10 cellular contexts compared by ENCODE assay signal in genomic region chr20:21395666-21396044, GRCh38. TPM values are rescaled to one million over a fixed set of nuclear protein-coding genes. Genes with fewer than 3 reads are reported as not detected.
DNase-seq lines count a peak whose midpoint lies in the region; ATAC-seq, FAIRE-seq and TF ChIP-seq lines count a peak whose summit lies in the region.
"Had no signal": no experiment of that assay in that cellular context is flagged by ENCODE, and none has a peak within 500 bp of the region (broad histone marks: within the 10 kb centered on the region; RNA-seq: fewer than 3 reads in every experiment).

No MANE protein-coding gene starts in this region.

- 55% methylated on average over 23 of the region's 34 CpGs for WGBS in HepG2 (ENCODE audit: low lambda C conversion rate)
- WGBS in right lobe of liver (ENCODE audit: insufficient coverage, low coverage, low lambda C conversion rate, missing lambda C conversion rate) = 7% methylated on average over 9 of the region's 34 CpGs

- intact Hi-C loops in HepG2 (cut with micrococcal nuclease; ENCODE audit: unreplicated experiment) (no loop called here), right lobe of liver (cut with DNase I) (no loop called here), uterus (cut with DNase I; ENCODE audit: low total_unique reads) (no loop called here)
- intact Hi-C loops in naive thymus-derived CD4-positive, alpha-beta T cell (cut with micrococcal nuclease) = loop anchor here (1.0 to 5.0 kb wide), 6 partner anchors 92 to 302 kb away; partner anchors contain the start of gene XRN2 (in 2 of the 2)

- H3K27me3 Mint-ChIP-seq in activated T-helper 17 cell treated with anti-CD3 and anti-CD28 coated beads, Interleukin-2, amount 50 U/mL, for 72 hours = peaks cover 55% of the 10 kb centered on the region
- peaks cover 61 to 79% (median 73%) of the 10 kb centered on the region in 5 donors for H3K27me3 Mint-ChIP-seq in naive thymus-derived CD4-positive, alpha-beta T cell

- no peak overlapping the region for H3K9ac ChIP-seq in HepG2 (ENCODE audit: insufficient read depth, low read depth, low read length)

- no peak overlapping the region for H3K27ac ChIP-seq in HepG2 (ENCODE audit: extremely low read length, insufficient read depth, low read length)
- H3K27ac ChIP-seq in right lobe of liver = no peak overlapping the region
- H3K27ac ChIP-seq in naive thymus-derived CD4-positive, alpha-beta T cell (ENCODE audit: low read depth, low read length) = no peak overlapping the region
- H3K27ac ChIP-seq in uterus = no peak overlapping the region
- H3K27ac ChIP-seq: breast epithelium, HL-60 had no signal

- no peaks in the 10 kb centered on the region for H3K79me2 ChIP-seq in HepG2 (ENCODE audit: insufficient read depth, low read length)

- CTCF ChIA-PET in HepG2 (lab: Yijun Ruan, JAX; ENCODE audit: low intra/inter-chr PET ratio, low total read pairs) = no interaction called here
- CTCF ChIA-PET in naive thymus-derived CD4-positive, alpha-beta T cell (lab: Charles Lee) = interaction anchor here (0.6 kb wide), 1 partner anchor 14 kb away, joined by 3 read pairs; no protein-coding TSS in a partner anchor

- TF ChIP-seq CTCF in HepG2 (CRISPR knock-in tag; IDR thresholded peaks at IDR 0.05) (no peak), right lobe of liver (IDR thresholded peaks at IDR 0.05) (no peak), uterus (IDR thresholded peaks at IDR 0.05) (no peak)

- POLR2A ChIA-PET in HepG2 (lab: Yijun Ruan, JAX) = no interaction called here
- POLR2A ChIA-PET in naive thymus-derived CD4-positive, alpha-beta T cell (lab: Charles Lee) = interaction anchor here (0.8 kb wide), 1 partner anchor 49 kb away, joined by 3 read pairs; no protein-coding TSS in a partner anchor

- peak overlapping the region; percentile 36 for H3K4me3 Mint-ChIP-seq in activated T-helper 17 cell treated with anti-CD3 and anti-CD28 coated beads, Interleukin-2, amount 50 U/mL, for 72 hours
- peak overlapping the region; percentile 39 to 85 (median 76) for H3K4me3 Mint-ChIP-seq in naive thymus-derived CD4-positive, alpha-beta T cell

- H3K4me1 ChIP-seq in HepG2 (ENCODE audit: insufficient read depth, low read length) (no peaks in the 10 kb centered on the region), right lobe of liver (peaks cover 0 to 4% (median 0%) of the 10 kb centered on the region in 4 donors), uterus (no peaks in the 10 kb centered on the region)
- peaks cover 0 to 16% of the 10 kb centered on the region in 2 donors for H3K4me1 ChIP-seq in naive thymus-derived CD4-positive, alpha-beta T cell (ENCODE audit: control insufficient read depth in 2 of 2, insufficient read depth in 2 of 2, low read length in 2 of 2)

- H3K36me3 ChIP-seq in HepG2 (replicated peaks in 1 of 2; ENCODE audit: control insufficient read depth in 1 of 2, insufficient read depth in 2 of 2, low read length in 2 of 2) (no peaks in the 10 kb centered on the region), right lobe of liver (no peaks in the 10 kb centered on the region), uterus (no peaks in the 10 kb centered on the region)
- H3K36me3 ChIP-seq in naive thymus-derived CD4-positive, alpha-beta T cell (ENCODE audit: control insufficient read depth in 2 of 3, insufficient read depth in 3 of 3, low read length in 3 of 3) = no peaks in the 10 kb centered on the region
- H3K36me3 ChIP-seq: breast epithelium had no signal

- no TSS peak for BruUV-seq in HepG2 (replicated peaks; lab: Mats Ljungman, UMichigan)

- H3K27me3 ChIP-seq in HepG2 (ENCODE audit: control insufficient read depth in 1 of 2, insufficient read depth in 2 of 2, low read length in 2 of 2) (no peaks in the 10 kb centered on the region), right lobe of liver (peaks cover 22 to 48% of the 10 kb centered on the region in 2 donors), uterus (peaks cover 11 to 69% of the 10 kb centered on the region in 2 donors)
- peaks cover 40 to 62% of the 10 kb centered on the region in 2 donors for H3K27me3 ChIP-seq in naive thymus-derived CD4-positive, alpha-beta T cell (ENCODE audit: control insufficient read depth in 2 of 2, insufficient read depth in 2 of 2, low read length in 2 of 2)

- no peak for TF ChIP-seq RAD21 in HepG2 (CRISPR knock-in tag; IDR thresholded peaks at IDR 0.05)

- H3K4me1 Mint-ChIP-seq in activated T-helper 17 cell treated with anti-CD3 and anti-CD28 coated beads, Interleukin-2, amount 50 U/mL, for 72 hours = peaks cover 11% of the 10 kb centered on the region
- H3K4me1 Mint-ChIP-seq in naive thymus-derived CD4-positive, alpha-beta T cell = peaks cover 13 to 37% (median 30%) of the 10 kb centered on the region in 7 donors

- H3K4me3 ChIP-seq in HepG2 (replicated peaks in 1 of 3; ENCODE audit: insufficient read depth in 1 of 3, low read depth in 2 of 3, low read length in 3 of 3) (no peak overlapping the region), right lobe of liver (no peak overlapping the region), uterus (no peak overlapping the region)
- no peak overlapping the region for H3K4me3 ChIP-seq in naive thymus-derived CD4-positive, alpha-beta T cell (ENCODE audit: low read length)

- in situ Hi-C loops in HepG2 (cut with HindIII; ENCODE audit: extremely low pct_ligation_motif_present, low pct_unique_long_range_greater_than_20kb) = no loop called here

- ATAC-seq in HepG2 = peak; percentile 16
- ATAC-seq in right lobe of liver = no peak
- ATAC-seq in activated T-helper 17 cell treated with anti-CD3 and anti-CD28 coated beads, Interleukin-2, amount 50 U/mL, for 72 hours (replicated peaks) = peak; percentile 52
- ATAC-seq in naive thymus-derived CD4-positive, alpha-beta T cell = peak; percentile 86
- no peak for ATAC-seq in GM19452 (IDR thresholded peaks at IDR 0.05; ENCODE audit: unreplicated experiment)
- no peak for ATAC-seq in HG03439 (IDR thresholded peaks at IDR 0.05; ENCODE audit: unreplicated experiment)

- H3K9me3 Mint-ChIP-seq in activated T-helper 17 cell treated with anti-CD3 and anti-CD28 coated beads, Interleukin-2, amount 50 U/mL, for 72 hours = no peaks in the 10 kb centered on the region
- peaks cover 0 to 40% (median 15%) of the 10 kb centered on the region in 11 donors for H3K9me3 Mint-ChIP-seq in naive thymus-derived CD4-positive, alpha-beta T cell

- peak overlapping the region; percentile 47 for H3K4me2 ChIP-seq in HepG2 (ENCODE audit: low read depth, low read length)

- H3K9me3 ChIP-seq in HepG2 (ENCODE audit: low read length) = no peaks in the 10 kb centered on the region
- no peaks in the 10 kb centered on the region for H3K9me3 ChIP-seq in right lobe of liver
- H3K9me3 ChIP-seq in naive thymus-derived CD4-positive, alpha-beta T cell (ENCODE audit: control insufficient read depth in 2 of 3, low read length in 3 of 3) = peaks cover 0 to 9% (median 0%) of the 10 kb centered on the region in 3 experiments
- no peaks in the 10 kb centered on the region for H3K9me3 ChIP-seq in uterus
- H3K9me3 ChIP-seq: breast epithelium had no signal

- H3K27ac Mint-ChIP-seq in activated T-helper 17 cell treated with anti-CD3 and anti-CD28 coated beads, Interleukin-2, amount 50 U/mL, for 72 hours = no peak overlapping the region
- H3K27ac Mint-ChIP-seq in naive thymus-derived CD4-positive, alpha-beta T cell = peak overlapping the region in 6 of 9 donors; percentile 16 to 76 (median 60)

- peaks cover 16% of the 10 kb centered on the region for H3K36me3 Mint-ChIP-seq in activated T-helper 17 cell treated with anti-CD3 and anti-CD28 coated beads, Interleukin-2, amount 50 U/mL, for 72 hours (ENCODE audit: low read depth)
- peaks cover 5 to 12% (median 7%) of the 10 kb centered on the region in 5 donors for H3K36me3 Mint-ChIP-seq in naive thymus-derived CD4-positive, alpha-beta T cell

- DNase-seq in HepG2 (ENCODE audit: low spot score) (no peak), right lobe of liver (no peak), uterus (no peak), HPDE6-E6E7 (ENCODE audit: extremely low spot score) (no peak)
- DNase-seq in naive thymus-derived CD4-positive, alpha-beta T cell = peak; percentile 17 to 77 (median 67)

- TF ChIP-seq POLR2A in HepG2 (IDR thresholded peaks at IDR 0.05; ENCODE audit: insufficient read depth in 1 of 2, low read depth in 2 of 2, low read length in 2 of 2) = no peak
- no peak for TF ChIP-seq POLR2A in right lobe of liver (IDR thresholded peaks at IDR 0.05)
- no peak for TF ChIP-seq POLR2A in uterus (IDR thresholded peaks at IDR 0.05)

- TF ChIP-seq EP300 in HepG2 (IDR thresholded peaks at IDR 0.05; ENCODE audit: low read depth in 2 of 2, low read length in 2 of 2) = no peak
- no peak for TF ChIP-seq EP300 in HepG2 (CRISPR knock-in tag; IDR thresholded peaks at IDR 0.05; ENCODE audit: borderline replicate concordance)

- FAIRE-seq in HepG2 (lab: Jason Lieb, UNC) = no peak

- no peak overlapping the region for H2AFZ ChIP-seq in HepG2 (ENCODE audit: low read length)

- no peaks in the 10 kb centered on the region for H4K20me1 ChIP-seq in HepG2 (ENCODE audit: insufficient read depth, low read length)

TF ChIP-seq in HepG2, 621 proteins besides CTCF, POLR2A, EP300 and RAD21 (continues in another document):
- TF ChIP-seq MED13 (CRISPR knock-in tag; IDR thresholded peaks at IDR 0.05) = no peak

RNA-seq across cellular contexts. Expression of gene NKX2-4, which starts 1.7 kb away (rescaled TPM):
- total RNA-seq in HepG2 (2016; rRNA removed; fragmentation: Illumina TruSeq; extraction: Trizol) (not detected in 2 replicates), right lobe of liver (not detected), uterus (not detected)
- total RNA-seq in HepG2 (2016; cell fraction: cytosol; rRNA removed; fragmentation: Illumina TruSeq; extraction: Trizol; ENCODE audit: low read depth) = not detected in 2 replicates
- total RNA-seq in HepG2 (2016; cell fraction: insoluble cytoplasmic fraction; rRNA removed; fragmentation: Illumina TruSeq; extraction: Trizol) = not detected in 2 replicates
- not detected in 2 replicates for total RNA-seq in HepG2 (2016; cell fraction: membrane; rRNA removed; fragmentation: Illumina TruSeq; extraction: Trizol)
- not detected in 2 replicates for total RNA-seq in HepG2 (2016; cell fraction: nucleus; rRNA removed; fragmentation: Illumina TruSeq; extraction: Trizol)
- polyA plus RNA-seq in HepG2 (2011; rRNA removed) = not detected in 2 replicates
- not detected in 2 replicates for polyA plus RNA-seq in HepG2 (2011; cell fraction: cytosol; rRNA removed)
- polyA plus RNA-seq in HepG2 (2011; cell fraction: nucleus; rRNA removed) = not detected in 2 replicates
- polyA plus RNA-seq in HepG2 (2012) = not detected in 2 replicates
- not detected in 2 replicates for polyA plus RNA-seq in HepG2 (2016; cell fraction: cytosol; fragmentation: Illumina TruSeq; extraction: Trizol; ENCODE audit: low read depth)
- not detected in 2 replicates for polyA plus RNA-seq in HepG2 (2016; cell fraction: insoluble cytoplasmic fraction; fragmentation: Illumina TruSeq; extraction: Trizol; ENCODE audit: low read depth)
- not detected in 2 replicates for polyA plus RNA-seq in HepG2 (2016; cell fraction: membrane; fragmentation: Illumina TruSeq; extraction: Trizol; ENCODE audit: low read depth)
- not detected in 2 replicates for polyA plus RNA-seq in HepG2 (2016; cell fraction: nucleus; fragmentation: Illumina TruSeq; extraction: Trizol; ENCODE audit: insufficient read depth, low read depth)
- polyA minus RNA-seq in HepG2 (2011; rRNA and poly(A)+ RNA removed; ENCODE audit: low replicate concordance) = not detected in 2 replicates
- polyA minus RNA-seq in HepG2 (2011; cell fraction: cytosol; rRNA and poly(A)+ RNA removed) = not detected in 2 replicates
- polyA minus RNA-seq in HepG2 (2011; cell fraction: nucleus; rRNA and poly(A)+ RNA removed) = not detected in 2 replicates
- total RNA-seq in activated T-helper 17 cell treated with anti-CD3 and anti-CD28 coated beads, Interleukin-2, amount 50 U/mL, for 72 hours = not detected
- not detected for total RNA-seq in naive thymus-derived CD4-positive, alpha-beta T cell
- not detected for polyA plus RNA-seq in naive thymus-derived CD4-positive, alpha-beta T cell
- total RNA-seq: breast epithelium had no signal

Comparison
In these comparisons a context has a peak if more than half of its experiments do, and no peak if none do; other contexts are left out.
1. ATAC-seq: peak in HepG2 (single experiment), activated T-helper 17 cell treated with anti-CD3 and anti-CD28 coated beads, Interleukin-2, amount 50 U/mL, for 72 hours (single experiment) and naive thymus-derived CD4-positive, alpha-beta T cell (single experiment); none in right lobe of liver (0 of 4), GM19452 (single experiment) and HG03439 (single experiment).
2. DNase-seq: peak in naive thymus-derived CD4-positive, alpha-beta T cell (9 of 9); none in HepG2 (single experiment), right lobe of liver (0 of 3), uterus (0 of 2) and HPDE6-E6E7 (single experiment).
3. intact Hi-C loops: an anchor here in naive thymus-derived CD4-positive, alpha-beta T cell (1.0 to 5.0 kb wide); none called in HepG2, right lobe of liver and uterus.